20 cellular contexts compared by ENCODE assay signal in genomic region chr3:110710605-110711004, GRCh38.
"Had no signal": no experiment of that assay in that cellular context is flagged by ENCODE, and none has a peak within 500 bp of the region (broad histone marks: within the 10 kb centered on the region; RNA-seq: fewer than 3 reads in every experiment).

No MANE protein-coding gene starts in this region.

- H3K27ac ChIP-seq: coronary artery, tibial nerve, uterus had no signal

- H3K9me3 ChIP-seq: uterus had no signal

- H3K4me3 Mint-ChIP-seq: activated CD4-positive, alpha-beta T cell treated with anti-CD3 and anti-CD28 coated beads, Interleukin-2, amount 10 ng/mL, durations not matched to agents 7 days and 5 days; activated naive CD4-positive, alpha-beta T cell treated with anti-CD3 and anti-CD28 coated beads, Interleukin-2, amount 10 ng/mL, durations not matched to agents 7 days and 5 days; activated naive CD8-positive, alpha-beta T cell treated with anti-CD3 and anti-CD28 coated beads, Interleukin-2, amount 50 U/mL, for 24 hours; activated T-cell treated with anti-CD3 and anti-CD28 coated beads, Interleukin-2, amount 50 U/mL, for 4 hours; central memory CD8-positive, alpha-beta T cell; memory B cell had no signal

- H3K27ac Mint-ChIP-seq: activated CD4-positive, alpha-beta T cell treated with anti-CD3 and anti-CD28 coated beads, Interleukin-2, amount 10 ng/mL, durations not matched to agents 7 days and 5 days; activated naive CD4-positive, alpha-beta T cell treated with anti-CD3 and anti-CD28 coated beads, Interleukin-2, amount 10 ng/mL, durations not matched to agents 7 days and 5 days; activated naive CD8-positive, alpha-beta T cell treated with anti-CD3 and anti-CD28 coated beads, Interleukin-2, amount 50 U/mL, for 24 hours; memory B cell had no signal

- H3K4me1 ChIP-seq: tibial nerve, uterus had no signal

- H3K36me3 Mint-ChIP-seq: activated naive CD4-positive, alpha-beta T cell treated with anti-CD3 and anti-CD28 coated beads, Interleukin-2, amount 10 ng/mL, durations not matched to agents 7 days and 5 days; memory B cell had no signal

- H3K36me3 ChIP-seq: tibial nerve, uterus had no signal

- DNase-seq: activated CD4-positive, alpha-beta T cell treated with anti-CD3 and anti-CD28 coated beads, Interleukin-2, amount 10 ng/mL, durations not matched to agents 7 days and 5 days; activated CD4-positive, CD25-positive, alpha-beta regulatory T cell; activated CD8-positive, alpha-beta memory T cell treated with anti-CD3 and anti-CD28 coated beads, Interleukin-2, amount 50 U/mL, for 4 hours; activated effector memory CD4-positive, alpha-beta T cell treated with Interleukin-2 at 50 U/mL for 16 hours; activated naive CD4-positive, alpha-beta T cell treated with anti-CD3 and anti-CD28 coated beads, Interleukin-2, amount 10 ng/mL, durations not matched to agents 7 days and 5 days; activated naive CD8-positive, alpha-beta T cell treated with anti-CD3 and anti-CD28 coated beads, Interleukin-2, amount 50 U/mL, for 24 hours; activated T-cell treated with anti-CD3 and anti-CD28 coated beads, Interleukin-2, amount 50 U/mL, for 4 hours; anterior cingulate cortex; erythroblast; foreskin melanocyte; kidney glomerular epithelial cell; left ventricle myocardium superior; occipital lobe; stimulated activated CD4-positive, alpha-beta T cell treated with anti-CD3 and anti-CD28 coated beads, Interleukin-2, amount 100 ng/mL, for 24 hours; stimulated activated naive CD8-positive, alpha-beta T cell treated with anti-CD3 and anti-CD28 coated beads, Interleukin-15, Interleukin-2, amounts not matched to agents 100 U/mL and 50 U/mL, for 24 hours; uterus had no signal

- H3K27me3 Mint-ChIP-seq: central memory CD8-positive, alpha-beta T cell; memory B cell had no signal

- H3K4me1 Mint-ChIP-seq: activated CD4-positive, alpha-beta T cell treated with anti-CD3 and anti-CD28 coated beads, Interleukin-2, amount 10 ng/mL, durations not matched to agents 7 days and 5 days; activated naive CD4-positive, alpha-beta T cell treated with anti-CD3 and anti-CD28 coated beads, Interleukin-2, amount 10 ng/mL, durations not matched to agents 7 days and 5 days; activated naive CD8-positive, alpha-beta T cell treated with anti-CD3 and anti-CD28 coated beads, Interleukin-2, amount 50 U/mL, for 24 hours; central memory CD8-positive, alpha-beta T cell; memory B cell had no signal

- ATAC-seq: activated naive CD8-positive, alpha-beta T cell treated with anti-CD3 and anti-CD28 coated beads, Interleukin-2, amount 50 U/mL, for 24 hours; activated T-cell treated with anti-CD3 and anti-CD28 coated beads, Interleukin-2, amount 50 U/mL, for 4 hours; left ventricle myocardium superior; stimulated activated naive CD8-positive, alpha-beta T cell treated with anti-CD3 and anti-CD28 coated beads, Interleukin-15, Interleukin-2, amounts not matched to agents 100 U/mL and 50 U/mL, for 24 hours had no signal

- H3K9me3 Mint-ChIP-seq: activated CD4-positive, alpha-beta T cell treated with anti-CD3 and anti-CD28 coated beads, Interleukin-2, amount 10 ng/mL, durations not matched to agents 7 days and 5 days; activated naive CD4-positive, alpha-beta T cell treated with anti-CD3 and anti-CD28 coated beads, Interleukin-2, amount 10 ng/mL, durations not matched to agents 7 days and 5 days; activated T-cell treated with anti-CD3 and anti-CD28 coated beads, Interleukin-2, amount 50 U/mL, for 4 hours; central memory CD8-positive, alpha-beta T cell had no signal

- H3K27me3 ChIP-seq: tibial nerve, uterus had no signal

- H3K4me3 ChIP-seq: coronary artery, tibial nerve, uterus had no signal
